In the genomic region with DNA sequence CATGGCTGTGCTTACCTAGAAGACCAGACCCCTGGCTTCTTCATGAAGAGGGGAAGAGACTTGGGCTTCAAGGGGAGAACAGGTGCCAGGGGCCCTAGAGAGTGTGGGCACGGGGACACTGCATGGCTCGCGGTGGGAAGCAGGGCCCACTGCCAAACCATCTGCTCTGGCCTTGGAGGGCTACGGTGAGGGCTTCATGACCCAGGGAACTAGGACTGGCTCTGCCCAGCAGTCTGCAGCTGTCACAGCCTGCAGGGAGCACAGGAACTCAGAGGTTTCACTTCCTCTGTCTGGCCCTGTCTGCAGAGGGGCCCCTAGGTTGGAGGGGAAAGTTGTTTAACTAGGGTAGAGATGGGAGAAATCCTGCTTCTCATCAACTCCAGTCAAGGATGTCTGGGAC, we compare ENCODE assay signal across 1 cellular context.
TF ChIP-seq lines count a peak whose summit lies in the region.

No MANE protein-coding gene starts in this region.

TF ChIP-seq in GM23338, 12 proteins besides CTCF, POLR2A, EP300 and RAD21 (continued from another document):
- TF ChIP-seq, protein P1, sequence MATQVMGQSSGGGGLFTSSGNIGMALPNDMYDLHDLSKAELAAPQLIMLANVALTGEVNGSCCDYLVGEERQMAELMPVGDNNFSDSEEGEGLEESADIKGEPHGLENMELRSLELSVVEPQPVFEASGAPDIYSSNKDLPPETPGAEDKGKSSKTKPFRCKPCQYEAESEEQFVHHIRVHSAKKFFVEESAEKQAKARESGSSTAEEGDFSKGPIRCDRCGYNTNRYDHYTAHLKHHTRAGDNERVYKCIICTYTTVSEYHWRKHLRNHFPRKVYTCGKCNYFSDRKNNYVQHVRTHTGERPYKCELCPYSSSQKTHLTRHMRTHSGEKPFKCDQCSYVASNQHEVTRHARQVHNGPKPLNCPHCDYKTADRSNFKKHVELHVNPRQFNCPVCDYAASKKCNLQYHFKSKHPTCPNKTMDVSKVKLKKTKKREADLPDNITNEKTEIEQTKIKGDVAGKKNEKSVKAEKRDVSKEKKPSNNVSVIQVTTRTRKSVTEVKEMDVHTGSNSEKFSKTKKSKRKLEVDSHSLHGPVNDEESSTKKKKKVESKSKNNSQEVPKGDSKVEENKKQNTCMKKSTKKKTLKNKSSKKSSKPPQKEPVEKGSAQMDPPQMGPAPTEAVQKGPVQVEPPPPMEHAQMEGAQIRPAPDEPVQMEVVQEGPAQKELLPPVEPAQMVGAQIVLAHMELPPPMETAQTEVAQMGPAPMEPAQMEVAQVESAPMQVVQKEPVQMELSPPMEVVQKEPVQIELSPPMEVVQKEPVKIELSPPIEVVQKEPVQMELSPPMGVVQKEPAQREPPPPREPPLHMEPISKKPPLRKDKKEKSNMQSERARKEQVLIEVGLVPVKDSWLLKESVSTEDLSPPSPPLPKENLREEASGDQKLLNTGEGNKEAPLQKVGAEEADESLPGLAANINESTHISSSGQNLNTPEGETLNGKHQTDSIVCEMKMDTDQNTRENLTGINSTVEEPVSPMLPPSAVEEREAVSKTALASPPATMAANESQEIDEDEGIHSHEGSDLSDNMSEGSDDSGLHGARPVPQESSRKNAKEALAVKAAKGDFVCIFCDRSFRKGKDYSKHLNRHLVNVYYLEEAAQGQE (IDR thresholded peaks at IDR 0.05; ENCODE audit: unreplicated experiment): no peak
- no peak for TF ChIP-seq JUNB (IDR thresholded peaks at IDR 0.05; ENCODE audit: unreplicated experiment)
- no peak for TF ChIP-seq ZNF114 (CRISPR knock-in tag; IDR thresholded peaks at IDR 0.05)
- TF ChIP-seq, protein P2, sequence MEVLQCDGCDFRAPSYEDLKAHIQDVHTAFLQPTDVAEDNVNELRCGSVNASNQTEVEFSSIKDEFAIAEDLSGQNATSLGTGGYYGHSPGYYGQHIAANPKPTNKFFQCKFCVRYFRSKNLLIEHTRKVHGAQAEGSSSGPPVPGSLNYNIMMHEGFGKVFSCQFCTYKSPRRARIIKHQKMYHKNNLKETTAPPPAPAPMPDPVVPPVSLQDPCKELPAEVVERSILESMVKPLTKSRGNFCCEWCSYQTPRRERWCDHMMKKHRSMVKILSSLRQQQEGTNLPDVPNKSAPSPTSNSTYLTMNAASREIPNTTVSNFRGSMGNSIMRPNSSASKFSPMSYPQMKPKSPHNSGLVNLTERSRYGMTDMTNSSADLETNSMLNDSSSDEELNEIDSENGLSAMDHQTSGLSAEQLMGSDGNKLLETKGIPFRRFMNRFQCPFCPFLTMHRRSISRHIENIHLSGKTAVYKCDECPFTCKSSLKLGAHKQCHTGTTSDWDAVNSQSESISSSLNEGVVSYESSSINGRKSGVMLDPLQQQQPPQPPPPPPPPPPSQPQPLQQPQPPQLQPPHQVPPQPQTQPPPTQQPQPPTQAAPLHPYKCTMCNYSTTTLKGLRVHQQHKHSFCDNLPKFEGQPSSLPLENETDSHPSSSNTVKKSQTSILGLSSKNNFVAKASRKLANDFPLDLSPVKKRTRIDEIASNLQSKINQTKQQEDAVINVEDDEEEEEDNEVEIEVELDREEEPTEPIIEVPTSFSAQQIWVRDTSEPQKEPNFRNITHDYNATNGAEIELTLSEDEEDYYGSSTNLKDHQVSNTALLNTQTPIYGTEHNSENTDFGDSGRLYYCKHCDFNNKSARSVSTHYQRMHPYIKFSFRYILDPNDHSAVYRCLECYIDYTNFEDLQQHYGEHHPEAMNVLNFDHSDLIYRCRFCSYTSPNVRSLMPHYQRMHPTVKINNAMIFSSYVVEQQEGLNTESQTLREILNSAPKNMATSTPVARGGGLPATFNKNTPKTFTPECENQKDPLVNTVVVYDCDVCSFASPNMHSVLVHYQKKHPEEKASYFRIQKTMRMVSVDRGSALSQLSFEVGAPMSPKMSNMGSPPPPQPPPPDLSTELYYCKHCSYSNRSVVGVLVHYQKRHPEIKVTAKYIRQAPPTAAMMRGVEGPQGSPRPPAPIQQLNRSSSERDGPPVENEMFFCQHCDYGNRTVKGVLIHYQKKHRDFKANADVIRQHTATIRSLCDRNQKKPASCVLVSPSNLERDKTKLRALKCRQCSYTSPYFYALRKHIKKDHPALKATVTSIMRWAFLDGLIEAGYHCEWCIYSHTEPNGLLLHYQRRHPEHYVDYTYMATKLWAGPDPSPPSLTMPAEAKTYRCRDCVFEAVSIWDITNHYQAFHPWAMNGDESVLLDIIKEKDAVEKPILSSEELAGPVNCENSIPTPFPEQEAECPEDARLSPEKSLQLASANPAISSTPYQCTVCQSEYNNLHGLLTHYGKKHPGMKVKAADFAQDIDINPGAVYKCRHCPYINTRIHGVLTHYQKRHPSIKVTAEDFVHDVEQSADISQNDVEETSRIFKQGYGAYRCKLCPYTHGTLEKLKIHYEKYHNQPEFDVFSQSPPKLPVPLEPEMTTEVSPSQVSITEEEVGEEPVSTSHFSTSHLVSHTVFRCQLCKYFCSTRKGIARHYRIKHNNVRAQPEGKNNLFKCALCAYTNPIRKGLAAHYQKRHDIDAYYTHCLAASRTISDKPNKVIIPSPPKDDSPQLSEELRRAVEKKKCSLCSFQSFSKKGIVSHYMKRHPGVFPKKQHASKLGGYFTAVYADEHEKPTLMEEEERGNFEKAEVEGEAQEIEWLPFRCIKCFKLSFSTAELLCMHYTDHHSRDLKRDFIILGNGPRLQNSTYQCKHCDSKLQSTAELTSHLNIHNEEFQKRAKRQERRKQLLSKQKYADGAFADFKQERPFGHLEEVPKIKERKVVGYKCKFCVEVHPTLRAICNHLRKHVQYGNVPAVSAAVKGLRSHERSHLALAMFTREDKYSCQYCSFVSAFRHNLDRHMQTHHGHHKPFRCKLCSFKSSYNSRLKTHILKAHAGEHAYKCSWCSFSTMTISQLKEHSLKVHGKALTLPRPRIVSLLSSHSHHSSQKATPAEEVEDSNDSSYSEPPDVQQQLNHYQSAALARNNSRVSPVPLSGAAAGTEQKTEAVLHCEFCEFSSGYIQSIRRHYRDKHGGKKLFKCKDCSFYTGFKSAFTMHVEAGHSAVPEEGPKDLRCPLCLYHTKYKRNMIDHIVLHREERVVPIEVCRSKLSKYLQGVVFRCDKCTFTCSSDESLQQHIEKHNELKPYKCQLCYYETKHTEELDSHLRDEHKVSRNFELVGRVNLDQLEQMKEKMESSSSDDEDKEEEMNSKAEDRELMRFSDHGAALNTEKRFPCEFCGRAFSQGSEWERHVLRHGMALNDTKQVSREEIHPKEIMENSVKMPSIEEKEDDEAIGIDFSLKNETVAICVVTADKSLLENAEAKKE (CRISPR knock-in tag; IDR thresholded peaks at IDR 0.05): no peak
- no peak for TF ChIP-seq CREB1 (CRISPR knock-in tag; IDR thresholded peaks at IDR 0.05; ENCODE audit: low read depth)
